8 cellular contexts compared by ENCODE assay signal in the genomic region with DNA sequence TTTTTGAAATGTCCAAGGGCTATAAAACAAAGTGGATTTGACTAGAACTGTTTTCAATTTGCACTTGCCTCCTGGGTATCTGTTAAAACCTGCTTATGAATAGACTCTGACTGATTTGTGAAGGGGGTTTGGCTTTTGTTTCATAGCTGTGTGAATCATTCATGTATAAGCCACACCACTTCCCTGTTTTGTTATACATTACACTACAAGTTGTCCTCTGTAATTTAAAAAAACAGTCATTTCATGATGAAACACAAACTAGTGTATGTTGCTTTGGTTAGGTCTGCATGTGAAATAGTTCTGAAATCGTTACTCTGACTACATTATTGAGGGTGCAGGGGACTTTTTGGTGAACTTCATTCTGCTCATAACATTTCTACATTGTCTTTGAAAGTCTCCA.
A peak's percentile ranks its signal among the peaks of the same experiment; 100 is the strongest.
DNase-seq lines count a peak whose midpoint lies in the region; ATAC-seq and TF ChIP-seq lines count a peak whose summit lies in the region.

No MANE protein-coding gene starts in this region.

- no peaks in the 10 kb centered on the region for H3K9me2 ChIP-seq in Karpas-422 (replicated peaks; ENCODE audit: insufficient read depth, low read length)
- H3K9me2 ChIP-seq in PC-3 (replicated peaks; ENCODE audit: low read length): no peaks in the 10 kb centered on the region

- H3K27ac ChIP-seq in HEK293 (ENCODE audit: extremely low read depth, low read depth, low read length) (no peak overlapping the region), foreskin keratinocyte (peak overlapping the region; percentile 38), Karpas-422 (ENCODE audit: low read length) (no peak overlapping the region), PC-3 (ENCODE audit: low read length) (no peak overlapping the region)

- TF ChIP-seq CTCF in HEK293 (tag by site-specific recombination; IDR thresholded peaks at IDR 0.05) (no peak), foreskin keratinocyte (conservative IDR thresholded peaks at IDR 0.05) (no peak), mucosa of descending colon (IDR thresholded peaks at IDR 0.05) (no peak), PC-3 (conservative IDR thresholded peaks at IDR 0.05; ENCODE audit: low read depth, low read length) (no peak)

- H3K36me3 ChIP-seq in HEK293 (ENCODE audit: control insufficient read depth in 2 of 2, insufficient read depth in 1 of 2, low read length in 2 of 2): no peaks in the 10 kb centered on the region
- H3K36me3 ChIP-seq in mucosa of descending colon (ENCODE audit: low read depth): no peaks in the 10 kb centered on the region
- no peaks in the 10 kb centered on the region for H3K36me3 ChIP-seq in Karpas-422 (ENCODE audit: insufficient read depth, low read length)
- no peaks in the 10 kb centered on the region for H3K36me3 ChIP-seq in PC-3 (ENCODE audit: low read depth, low read length)

- CTCF ChIA-PET in HEK293 (lab: Yijun Ruan, JAX) (interaction anchor here (0.6 to 1.4 kb wide), 4 partner anchors 17 to 447 kb away, joined by 3 to 5 read pairs (median 4); no protein-coding TSS in a partner anchor), PC-3 (lab: Charles Lee) (no interaction called here)

- H3K79me2 ChIP-seq in Karpas-422 (ENCODE audit: low read length) (no peaks in the 10 kb centered on the region), PC-3 (ENCODE audit: low read length) (no peaks in the 10 kb centered on the region)

- H3K4me3 ChIP-seq in HEK293 (ENCODE audit: low read depth, low read length) (no peak overlapping the region), mucosa of descending colon (no peak overlapping the region), Karpas-422 (ENCODE audit: low read length) (no peak overlapping the region), PC-3 (ENCODE audit: low read length) (no peak overlapping the region)

- H3K4me1 ChIP-seq in HEK293 (ENCODE audit: control insufficient read depth, insufficient read depth, low read length) (peaks cover 11% of the 10 kb centered on the region), foreskin keratinocyte (peaks cover 13% of the 10 kb centered on the region), mucosa of descending colon (ENCODE audit: low read depth) (no peaks in the 10 kb centered on the region), Karpas-422 (ENCODE audit: low read length) (no peaks in the 10 kb centered on the region), PC-3 (ENCODE audit: insufficient read depth, low read length) (no peaks in the 10 kb centered on the region)

- ATAC-seq in GM18868 (IDR thresholded peaks at IDR 0.05; ENCODE audit: unreplicated experiment) (peak; percentile 95), foreskin keratinocyte (peak; percentile 97), mucosa of descending colon (no peak), PC-3 (no peak)

- peak; percentile 11 for DNase-seq in HT-29 (ENCODE audit: low spot score)
- peak; percentile 81 to 90 for DNase-seq in foreskin keratinocyte
- DNase-seq in LoVo (ENCODE audit: low spot score): no peak
- no peak for DNase-seq in mucosa of descending colon
- DNase-seq in Karpas-422: no peak
- DNase-seq in PC-3: no peak

- H3F3A ChIP-seq in PC-3 (ENCODE audit: low read length, unreplicated experiment): no peaks in the 10 kb centered on the region

- intact Hi-C loops in mucosa of descending colon (cut with DNase I, micrococcal nuclease): no loop called here
- intact Hi-C loops in PC-3 (cut with micrococcal nuclease): no loop called here

- H2AFZ ChIP-seq in Karpas-422 (ENCODE audit: low read length): no peak overlapping the region
- no peak overlapping the region for H2AFZ ChIP-seq in PC-3 (ENCODE audit: low read length)

- BruUV-seq in PC-3 (replicated peaks; lab: Mats Ljungman, UMichigan): no TSS peak

- H4K20me1 ChIP-seq in Karpas-422 (ENCODE audit: insufficient read depth, low read depth, low read length): no peaks in the 10 kb centered on the region
- H4K20me1 ChIP-seq in PC-3 (ENCODE audit: low read length): no peaks in the 10 kb centered on the region

- H3K9ac ChIP-seq in Karpas-422 (ENCODE audit: low read length): no peak overlapping the region
- no peak overlapping the region for H3K9ac ChIP-seq in PC-3 (ENCODE audit: low read length)

- H3K27me3 ChIP-seq in foreskin keratinocyte: peaks cover 16% of the 10 kb centered on the region
- no peaks in the 10 kb centered on the region for H3K27me3 ChIP-seq in Karpas-422 (ENCODE audit: low read length)
- H3K27me3 ChIP-seq in PC-3 (ENCODE audit: low read length): no peaks in the 10 kb centered on the region

- H3K9me3 ChIP-seq in HEK293 (ENCODE audit: control insufficient read depth, insufficient read depth, low read depth, low read length) (no peaks in the 10 kb centered on the region), mucosa of descending colon (no peaks in the 10 kb centered on the region), Karpas-422 (ENCODE audit: low read length) (no peaks in the 10 kb centered on the region), PC-3 (ENCODE audit: low read length) (no peaks in the 10 kb centered on the region)

- POLR2A ChIA-PET in HEK293 (lab: Yijun Ruan, JAX) (no interaction called here), PC-3 (lab: Charles Lee; ENCODE audit: unreplicated experiment) (interaction anchor here (0.8 kb wide), 1 partner anchor 259 kb away, joined by 3 read pairs; no protein-coding TSS in a partner anchor)

- H3K4me2 ChIP-seq in Karpas-422 (ENCODE audit: low read depth, low read length, poor library complexity, severe bottlenecking) (no peak overlapping the region), PC-3 (ENCODE audit: low read length) (no peak overlapping the region)

TF ChIP-seq in HEK293, 187 proteins besides CTCF, POLR2A, EP300 and RAD21:
- no peak for TF ChIP-seq SP2 (tag by site-specific recombination; IDR thresholded peaks at IDR 0.05)
- 0 out of 2 replicates have a peak, but pooled peaks have one; percentile 27 for TF ChIP-seq ZNF660 (tag by site-specific recombination; IDR thresholded peaks at IDR 0.05)

Comparison
In these comparisons a context has a peak if more than half of its experiments do, and no peak if none do; other contexts are left out.
1. ATAC-seq: peak in GM18868 (single experiment) and foreskin keratinocyte (single experiment); none in mucosa of descending colon (single experiment) and PC-3 (single experiment).
2. DNase-seq: peak in HT-29 (single experiment) and foreskin keratinocyte (2 of 2); none in LoVo (single experiment), mucosa of descending colon (0 of 3), Karpas-422 (single experiment) and PC-3 (single experiment).